In genomic region chr4:165906272-165906671, GRCh38 we compare ENCODE assay signal across 22 cellular contexts. TPM values are rescaled to one million over a fixed set of nuclear protein-coding genes. Genes with fewer than 3 reads are reported as not detected.
DNase-seq lines count a peak whose midpoint lies in the region; FAIRE-seq and TF ChIP-seq lines count a peak whose summit lies in the region.
"Had no signal": no experiment of that assay in that cellular context is flagged by ENCODE, and none has a peak within 500 bp of the region (broad histone marks: within the 10 kb centered on the region; RNA-seq: fewer than 3 reads in every experiment).

No MANE protein-coding gene starts in this region.

- DNase-seq in left ventricle myocardium inferior (no peak), cardiac septum (ENCODE audit: low spot score) (no peak), endothelial cell (ENCODE audit: low spot score) (no peak), lung microvascular endothelial cell (ENCODE audit: low read depth in 2 of 2) (peak; percentile 6 to 27), NOMO-1 treated with dmso at 0.1 percent for 144 hours (lab: John Stamatoyannopoulos, UW; ENCODE audit: unreplicated experiment) (no peak), GM12892 (ENCODE audit: insufficient read length) (no peak), RWPE1 (ENCODE audit: low spot score) (no peak)
- DNase-seq: 8988T; ACHN; BE2C; CD8-positive, alpha-beta memory T cell; DMS 273 treated with DMSO at 0.1 percent for 48 hours; DMS79; KBM-7; MG63; NCI-H2029; NCI-H446 treated with DMSO at 0.1 percent for 48 hours; NCI-H526; SIG-M5 had no signal

- peaks cover 10% of the 10 kb centered on the region for H3K36me3 Mint-ChIP-seq in endothelial cell (ENCODE audit: low read depth, unreplicated experiment)
- H3K36me3 Mint-ChIP-seq: CD14-positive monocyte; CD8-positive, alpha-beta memory T cell had no signal

- H3K4me3 Mint-ChIP-seq in endothelial cell (ENCODE audit: unreplicated experiment), result no peak overlapping the region
- H3K4me3 Mint-ChIP-seq: CD14-positive monocyte; CD8-positive, alpha-beta memory T cell had no signal

- H3K4me1 Mint-ChIP-seq in endothelial cell (ENCODE audit: unreplicated experiment), result peaks cover 28% of the 10 kb centered on the region
- H3K4me1 Mint-ChIP-seq: CD14-positive monocyte; CD8-positive, alpha-beta memory T cell had no signal

- H3K4me3 ChIP-seq in left ventricle myocardium inferior, result no peak overlapping the region
- H3K4me3 ChIP-seq: MG63, SK-N-MC had no signal

- H3K27me3 ChIP-seq in left ventricle myocardium inferior (ENCODE audit: low read depth), result no peaks in the 10 kb centered on the region
- H3K27me3 ChIP-seq: BE2C, MG63 had no signal

- TF ChIP-seq CTCF in left ventricle myocardium inferior (IDR thresholded peaks at IDR 0.05; ENCODE audit: borderline replicate concordance), result no peak
- no peak for TF ChIP-seq CTCF in endothelial cell (IDR thresholded peaks at IDR 0.05; ENCODE audit: unreplicated experiment)
- no peak for TF ChIP-seq CTCF in RWPE1 (conservative IDR thresholded peaks at IDR 0.05; ENCODE audit: low read depth)

- H3K9me3 Mint-ChIP-seq in endothelial cell (ENCODE audit: unreplicated experiment), result no peaks in the 10 kb centered on the region

- peaks cover 3% of the 10 kb centered on the region for H3K9me3 ChIP-seq in left ventricle myocardium inferior (replicated peaks)
- H3K9me3 ChIP-seq: BE2C, MG63 had no signal

- no peaks in the 10 kb centered on the region for H3K27me3 Mint-ChIP-seq in endothelial cell (ENCODE audit: unreplicated experiment)
- H3K27me3 Mint-ChIP-seq: CD8-positive, alpha-beta memory T cell had no signal

- H3K36me3 ChIP-seq in left ventricle myocardium inferior, result no peaks in the 10 kb centered on the region
- H3K36me3 ChIP-seq: BE2C, MG63 had no signal

- TF ChIP-seq POLR2A in GM12892 (IDR thresholded peaks at IDR 0.05; ENCODE audit: low read depth, low read length), result no peak

- CTCF ChIA-PET in RWPE1 (lab: Yijun Ruan, JAX), result no interaction called here

- intact Hi-C loops in left ventricle myocardium inferior (cut with micrococcal nuclease), result no loop called here
- intact Hi-C loops in cardiac septum (cut with DNase I), result no loop called here

- H3K4me1 ChIP-seq in left ventricle myocardium inferior, result peaks cover 9% of the 10 kb centered on the region
- H3K4me1 ChIP-seq: BE2C had no signal

- no peak for FAIRE-seq in GM12892 (lab: Jason Lieb, UNC)

- POLR2A ChIA-PET in RWPE1 (lab: Yijun Ruan, JAX; ENCODE audit: low non-redundant PET), result no interaction called here

- peak overlapping the region; percentile 54 for H3K27ac ChIP-seq in left ventricle myocardium inferior (replicated peaks)
- H3K27ac ChIP-seq in RWPE1, result no peak overlapping the region
- H3K27ac ChIP-seq: SK-N-MC had no signal

- peak overlapping the region; percentile 50 for H3K27ac Mint-ChIP-seq in endothelial cell (ENCODE audit: unreplicated experiment)
- H3K27ac Mint-ChIP-seq: CD14-positive monocyte; CD8-positive, alpha-beta memory T cell had no signal

RNA-seq across cellular contexts. Expression of gene TLL1, which starts 33.2 kb away (rescaled TPM):
- total RNA-seq in left ventricle myocardium inferior (1.0 TPM), cardiac septum (0.67 TPM), endothelial cell (ENCODE audit: unreplicated experiment) (48.0 TPM), lung microvascular endothelial cell (13.1 and 37.7 TPM in 2 replicates)
- polyA plus RNA-seq in GM12892 (2012; ENCODE audit: missing spikeins), result not detected
- total RNA-seq: CD8-positive, alpha-beta memory T cell; LHCN-M2 had no signal
- polyA plus RNA-seq: CD14-positive monocyte; CD8-positive, alpha-beta memory T cell had no signal

Comparison
In these comparisons a context has a peak if more than half of its experiments do, and no peak if none do; other contexts are left out.
1. DNase-seq: peak in lung microvascular endothelial cell (2 of 2); none in left ventricle myocardium inferior (single experiment), cardiac septum (single experiment), endothelial cell (single experiment), NOMO-1 treated with dmso at 0.1 percent for 144 hours (single experiment), GM12892 (single experiment) and RWPE1 (single experiment).